Comparison of ENCODE assay signal across 8 cellular contexts in the genomic region with DNA sequence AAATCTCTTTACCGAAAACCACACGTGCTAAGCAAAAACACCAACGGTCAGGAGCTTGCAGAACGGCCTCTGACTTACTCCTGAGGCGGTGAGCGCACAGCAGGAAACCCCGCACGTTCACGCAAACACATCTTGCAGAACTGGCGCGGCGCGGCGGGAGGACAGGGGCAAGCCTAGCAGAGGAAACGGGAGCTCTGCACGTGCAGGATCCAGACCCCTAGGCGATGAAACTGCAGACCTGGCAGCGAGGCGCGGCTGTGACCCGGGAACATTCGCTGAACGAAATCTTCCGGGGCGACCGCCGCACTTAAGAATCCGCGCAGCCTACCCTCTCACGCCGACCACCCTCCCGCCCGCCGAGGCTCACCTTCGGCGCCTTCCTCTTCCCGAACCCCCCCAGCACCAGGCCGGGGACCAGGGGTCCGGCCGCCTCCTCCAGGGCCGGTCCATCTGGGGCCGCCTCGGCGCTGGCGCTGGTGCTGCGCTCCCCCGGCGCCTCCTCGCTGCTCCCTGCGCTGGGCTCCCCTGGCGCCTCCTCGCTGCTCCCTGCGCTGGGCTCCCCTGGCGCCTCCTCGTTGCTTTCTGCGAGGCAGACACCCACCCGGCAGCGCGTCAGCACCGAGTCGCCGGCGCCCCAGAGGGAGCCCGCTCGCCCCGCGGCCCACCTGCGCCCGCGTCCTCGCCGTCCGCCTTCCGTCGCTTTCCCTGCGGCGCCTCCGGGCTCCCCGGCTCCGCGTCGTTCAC. TPM values are rescaled to one million over a fixed set of nuclear protein-coding genes. Genes with fewer than 3 reads are reported as not detected.
A peak's percentile ranks its signal among the peaks of the same experiment; 100 is the strongest.
DNase-seq lines count a peak whose midpoint lies in the region; ATAC-seq and TF ChIP-seq lines count a peak whose summit lies in the region.

No MANE protein-coding gene starts in this region.

- H3K4me3 ChIP-seq in iPS-15b (ENCODE audit: low read depth, low read length) (peak overlapping the region; percentile 71), spleen (peak overlapping the region; percentile 56 to 97 (median 89))

- no peaks in the 10 kb centered on the region for H3K9me3 ChIP-seq in iPS-15b (ENCODE audit: control insufficient read depth, insufficient read depth, low read length)
- H3K9me3 ChIP-seq in spleen, result no peaks in the 10 kb centered on the region

- peak; percentile 30 for ATAC-seq in GM19455 (IDR thresholded peaks at IDR 0.05; ENCODE audit: unreplicated experiment)
- peak; percentile 19 for ATAC-seq in HG03469 (IDR thresholded peaks at IDR 0.05; ENCODE audit: unreplicated experiment)

- TF ChIP-seq CTCF in spleen (IDR thresholded peaks at IDR 0.05 in 8 of 11, conservative IDR thresholded peaks at IDR 0.05 in 3 of 11), result no peak

- TF ChIP-seq POLR2A in spleen (IDR thresholded peaks at IDR 0.05), result no peak

- WGBS in spleen, 5 donors, result 1 to 3% (median 2%) methylated on average over 31 to 82 of the region's 82 CpGs

- peaks cover 42% of the 10 kb centered on the region for H3K36me3 ChIP-seq in iPS-15b (ENCODE audit: control insufficient read depth, insufficient read depth, low read length)
- peaks cover 0 to 68% (median 54%) of the 10 kb centered on the region in 6 donors for H3K36me3 ChIP-seq in spleen

- intact Hi-C loops in spleen (cut with DNase I; ENCODE audit: low total_unique reads), result no loop called here

- peak overlapping the region; percentile 32 for H3K9ac ChIP-seq in iPS-15b (ENCODE audit: low read depth, low read length)

- H3K4me1 ChIP-seq in iPS-15b (ENCODE audit: control insufficient read depth, insufficient read depth, low read length) (no peaks in the 10 kb centered on the region), spleen (peaks cover 24 to 58% (median 34%) of the 10 kb centered on the region in 6 donors)

- DNase-seq in CD1c-positive myeloid dendritic cell (ENCODE audit: extremely low spot score) (peak; percentile 15), spleen (peak; percentile 88), iPS-NIHi7 (ENCODE audit: extremely low spot score) (no peak), NAMALWA (ENCODE audit: low spot score) (no peak)
- DNase-seq in activated gamma-delta T cell treated with anti-CD3 and anti-CD28 coated beads, Interleukin-2, amount 50 U/mL, for 16 hours (ENCODE audit: low read depth), result peak; percentile 19

- no peaks in the 10 kb centered on the region for H3K27me3 ChIP-seq in iPS-15b (ENCODE audit: control insufficient read depth, insufficient read depth, low read length)
- no peaks in the 10 kb centered on the region for H3K27me3 ChIP-seq in spleen (replicated peaks in 1 of 7)

- peak overlapping the region in 7 of 8 donors; percentile 27 to 94 (median 88) for H3K27ac ChIP-seq in spleen

RNA-seq across cellular contexts. Expression of a gene that starts 0.6 kb away (rescaled TPM):
- total RNA-seq in spleen, result 10 to 100 TPM; 17.8 to 31.6 (median 19.4) TPM
- 10 to 100 TPM; 16.9 to 36.0 (median 19.5) TPM for polyA plus RNA-seq in spleen

RNA-seq across cellular contexts. Expression of a gene that starts 0.8 kb away (rescaled TPM):
- 10 to 100 TPM in 6 of 7 donors, 1 to 10 TPM in 1; 8.3 to 18.7 (median 14.6) TPM for total RNA-seq in spleen
- polyA plus RNA-seq in spleen, result 10 to 100 TPM; 25.2 to 38.6 (median 33.1) TPM

Comparison
In these comparisons a context has a peak if more than half of its experiments do, and no peak if none do; other contexts are left out.
1. DNase-seq: peak in CD1c-positive myeloid dendritic cell (single experiment), activated gamma-delta T cell treated with anti-CD3 and anti-CD28 coated beads, Interleukin-2, amount 50 U/mL, for 16 hours (single experiment) and spleen (single experiment); none in iPS-NIHi7 (single experiment) and NAMALWA (single experiment).